8 cellular contexts compared by ENCODE assay signal in the genomic region with DNA sequence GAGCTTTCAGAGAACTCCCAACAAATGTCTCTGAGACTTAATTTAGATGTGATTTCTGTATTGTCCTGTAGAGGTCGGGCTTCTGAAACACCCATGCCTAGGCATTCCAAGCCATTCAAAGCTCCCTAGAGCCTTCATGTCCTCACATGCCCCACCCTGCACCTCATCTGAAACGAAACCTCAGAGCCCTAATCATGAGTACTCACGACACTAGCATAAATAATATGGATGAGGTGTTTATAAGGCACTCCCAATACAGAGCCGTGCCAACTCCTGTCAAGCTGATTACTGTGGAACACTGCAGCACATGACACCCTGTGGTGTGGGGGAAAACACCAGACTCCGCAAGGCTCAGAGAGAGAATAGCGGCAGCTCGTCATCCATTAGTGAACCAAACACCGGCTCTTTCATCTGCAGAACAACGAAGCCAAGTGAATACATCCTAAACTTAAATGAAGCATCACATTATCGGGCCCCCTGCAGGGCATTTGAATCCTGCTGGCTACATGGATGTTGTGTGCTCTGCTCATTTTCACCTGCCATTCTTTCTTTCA.
A peak's percentile ranks its signal among the peaks of the same experiment; 100 is the strongest.
DNase-seq lines count a peak whose midpoint lies in the region; ATAC-seq, FAIRE-seq and TF ChIP-seq lines count a peak whose summit lies in the region.

No MANE protein-coding gene starts in this region.

- FAIRE-seq in D721Med (lab: Jason Lieb, UNC) = no peak

- H3K36me3 ChIP-seq in NT2/D1 (ENCODE audit: insufficient read depth, insufficient read length, low read length) = no peaks in the 10 kb centered on the region

- H3K9me3 ChIP-seq in NT2/D1 (ENCODE audit: insufficient read depth, low read length) = no peaks in the 10 kb centered on the region

- H3K4me1 ChIP-seq in NT2/D1 (ENCODE audit: insufficient read depth, insufficient read length) = no peaks in the 10 kb centered on the region

- H3K27me3 ChIP-seq in NT2/D1 (ENCODE audit: insufficient read depth, insufficient read length) = no peaks in the 10 kb centered on the region

- DNase-seq in D721Med (ENCODE audit: insufficient read length, low spot score) (no peak), HT1080 (ENCODE audit: low read depth) (peak; percentile 48), NT2/D1 (ENCODE audit: low read depth, low spot score) (peak; percentile 32), ecto neural progenitor cell (ENCODE audit: low spot score) (peak; percentile 51), medulla oblongata (ENCODE audit: extremely low spot score) (peak; percentile 66), ureter (ENCODE audit: low spot score) (no peak)

- peak; percentile 58 for TF ChIP-seq CTCF in D721Med (IDR thresholded peaks at IDR 0.05; ENCODE audit: insufficient read depth, missing control alignments)

- H3K4me3 ChIP-seq in NT2/D1 (ENCODE audit: insufficient read length, low read depth) = no peak overlapping the region

- no peak overlapping the region for H3K9ac ChIP-seq in NT2/D1 (ENCODE audit: insufficient read length, low read depth)

- ATAC-seq in GM19395 (IDR thresholded peaks at IDR 0.05; ENCODE audit: unreplicated experiment) = peak; percentile 76
- ATAC-seq in HG02970 (IDR thresholded peaks at IDR 0.05; ENCODE audit: low FRiP score, unreplicated experiment) = no peak

Comparison
In these comparisons a context has a peak if more than half of its experiments do, and no peak if none do; other contexts are left out.
1. DNase-seq: peak in HT1080 (single experiment), NT2/D1 (single experiment), ecto neural progenitor cell (single experiment) and medulla oblongata (single experiment); none in D721Med (single experiment) and ureter (single experiment).